Comparison of ENCODE assay signal across 1 cellular context in genomic region chr2:240560480-240561324, GRCh38.
TF ChIP-seq lines count a peak whose summit lies in the region.

No MANE protein-coding gene starts in this region.

TF ChIP-seq in HepG2, 621 proteins besides CTCF, POLR2A, EP300 and RAD21 (continued from another document and continues in another):
- TF ChIP-seq KIAA2018 (CRISPR knock-in tag; IDR thresholded peaks at IDR 0.05; ENCODE audit: borderline replicate concordance): no peak
- peak; percentile 46 for TF ChIP-seq ZNF883 (CRISPR knock-in tag; IDR thresholded peaks at IDR 0.05; ENCODE audit: not compliant biosample characterization)
- TF ChIP-seq ATF7 (IDR thresholded peaks at IDR 0.05): no peak
- no peak for TF ChIP-seq ATF7 (CRISPR knock-in tag; IDR thresholded peaks at IDR 0.05)
- TF ChIP-seq SOX6 (IDR thresholded peaks at IDR 0.05): no peak
- TF ChIP-seq SOX6 (CRISPR knock-in tag; IDR thresholded peaks at IDR 0.05): peak; percentile 36
- no peak; the same call in 1 of the 2 replicates for TF ChIP-seq ZNF17 (CRISPR knock-in tag; IDR thresholded peaks at IDR 0.05)
- no peak for TF ChIP-seq ZNF3 (CRISPR knock-in tag; IDR thresholded peaks at IDR 0.05)
- TF ChIP-seq CCDC6 (CRISPR knock-in tag; IDR thresholded peaks at IDR 0.05): peak; percentile 99
- TF ChIP-seq TBL1XR1 (IDR thresholded peaks at IDR 0.05; ENCODE audit: borderline replicate concordance, low read length, partially characterized antibody): no peak
- no peak for TF ChIP-seq HOXD1 (CRISPR knock-in tag; IDR thresholded peaks at IDR 0.05)
- TF ChIP-seq ZNF296 (CRISPR knock-in tag; conservative IDR thresholded peaks at IDR 0.05): no peak
- peak; percentile 8 for TF ChIP-seq TEAD3 (CRISPR knock-in tag; optimal IDR thresholded peaks at IDR 0.05; ENCODE audit: borderline replicate concordance)
- TF ChIP-seq ZNF710 (CRISPR knock-in tag; IDR thresholded peaks at IDR 0.05; ENCODE audit: borderline replicate concordance): no peak
- TF ChIP-seq ZNF709 (CRISPR knock-in tag; IDR thresholded peaks at IDR 0.05): peak; percentile 88; the same call in 1 of the 2 replicates
- TF ChIP-seq ZBTB37 (CRISPR knock-in tag; IDR thresholded peaks at IDR 0.05): no peak
- no peak for TF ChIP-seq ZFAT (CRISPR knock-in tag; conservative IDR thresholded peaks at IDR 0.05)
- TF ChIP-seq BRCA1 (CRISPR knock-in tag; IDR thresholded peaks at IDR 0.05): no peak
- peak; percentile 100 for TF ChIP-seq ELF1 (CRISPR knock-in tag; IDR thresholded peaks at IDR 0.05)
- no peak for TF ChIP-seq ZBTB21 (CRISPR knock-in tag; IDR thresholded peaks at IDR 0.05)
- peak; percentile 64 for TF ChIP-seq HNRNPK (IDR thresholded peaks at IDR 0.05; ENCODE audit: low read depth, low read length, poor library complexity, severe bottlenecking)
- peak; percentile 54; the same call in 1 of the 2 replicates for TF ChIP-seq ATF3 (CRISPR knock-in tag; IDR thresholded peaks at IDR 0.05)
- no peak; the same call in 1 of the 2 replicates for TF ChIP-seq ZNF350 (CRISPR knock-in tag; IDR thresholded peaks at IDR 0.05; ENCODE audit: borderline replicate concordance, low read depth)
- no peak for TF ChIP-seq NR2F1 (CRISPR knock-in tag; IDR thresholded peaks at IDR 0.05)
- peak; percentile 70 for TF ChIP-seq ATF2 (CRISPR knock-in tag; IDR thresholded peaks at IDR 0.05)
- TF ChIP-seq ZNF180 (CRISPR knock-in tag; IDR thresholded peaks at IDR 0.05; ENCODE audit: borderline replicate concordance, low read depth): no peak
- TF ChIP-seq ZBTB39 (CRISPR knock-in tag; IDR thresholded peaks at IDR 0.05): no peak; the same call in 1 of the 2 replicates
- TF ChIP-seq ZBTB20 (CRISPR knock-in tag; IDR thresholded peaks at IDR 0.05; ENCODE audit: borderline replicate concordance, low read depth): no peak
- TF ChIP-seq ATM (IDR thresholded peaks at IDR 0.05; ENCODE audit: borderline replicate concordance): no peak
- TF ChIP-seq MAFK (conservative IDR thresholded peaks at IDR 0.05 in 1 of 2, IDR thresholded peaks at IDR 0.05 in 1 of 2; ENCODE audit: low read length in 2 of 2): no peak
- TF ChIP-seq ZNF446 (CRISPR knock-in tag; IDR thresholded peaks at IDR 0.05): peak; percentile 86; the same call in 1 of the 2 replicates
- no peak for TF ChIP-seq HNRNPH1 (optimal IDR thresholded peaks at IDR 0.05; ENCODE audit: low read depth, low read length)
- TF ChIP-seq SIX1 (CRISPR knock-in tag; IDR thresholded peaks at IDR 0.05; ENCODE audit: borderline replicate concordance): 0 out of 2 replicates have a peak, but pooled peaks have one; percentile 15
- TF ChIP-seq SAP130 (CRISPR knock-in tag; IDR thresholded peaks at IDR 0.05; ENCODE audit: low read depth): peak; percentile 93
- peak; percentile 94 for TF ChIP-seq ZNF687 (CRISPR knock-in tag; IDR thresholded peaks at IDR 0.05)
- TF ChIP-seq SP140L (CRISPR knock-in tag; IDR thresholded peaks at IDR 0.05; ENCODE audit: borderline replicate concordance): no peak
- no peak for TF ChIP-seq NCOA1 (CRISPR knock-in tag; IDR thresholded peaks at IDR 0.05)
- no peak for TF ChIP-seq PAX8 (CRISPR knock-in tag; IDR thresholded peaks at IDR 0.05; ENCODE audit: borderline replicate concordance)
- TF ChIP-seq RORA (CRISPR knock-in tag; IDR thresholded peaks at IDR 0.05): no peak
- TF ChIP-seq MBD4 (IDR thresholded peaks at IDR 0.05; ENCODE audit: borderline replicate concordance, low read length): no peak
- 0 out of 2 replicates have a peak, but pooled peaks have one; percentile 9 for TF ChIP-seq SOX13 (IDR thresholded peaks at IDR 0.05)
- TF ChIP-seq SOX13 (CRISPR knock-in tag; conservative IDR thresholded peaks at IDR 0.05 in 1 of 2, IDR thresholded peaks at IDR 0.05 in 1 of 2): 0 out of 4 replicates have a peak, but pooled peaks of 1 of the 2 experiments have one; percentile 2
- TF ChIP-seq FOXA1 (IDR thresholded peaks at IDR 0.05): no peak
- no peak for TF ChIP-seq FOXA1 (CRISPR knock-in tag; IDR thresholded peaks at IDR 0.05)
- TF ChIP-seq RBM39 (IDR thresholded peaks at IDR 0.05; ENCODE audit: low read depth, low read length, poor library complexity, severe bottlenecking): peak; percentile 11
- peak; percentile 87; the same call in 1 of the 2 replicates for TF ChIP-seq ZFP90 (CRISPR knock-in tag; IDR thresholded peaks at IDR 0.05; ENCODE audit: borderline replicate concordance)
